19 cellular contexts compared by ENCODE assay signal in the genomic region with DNA sequence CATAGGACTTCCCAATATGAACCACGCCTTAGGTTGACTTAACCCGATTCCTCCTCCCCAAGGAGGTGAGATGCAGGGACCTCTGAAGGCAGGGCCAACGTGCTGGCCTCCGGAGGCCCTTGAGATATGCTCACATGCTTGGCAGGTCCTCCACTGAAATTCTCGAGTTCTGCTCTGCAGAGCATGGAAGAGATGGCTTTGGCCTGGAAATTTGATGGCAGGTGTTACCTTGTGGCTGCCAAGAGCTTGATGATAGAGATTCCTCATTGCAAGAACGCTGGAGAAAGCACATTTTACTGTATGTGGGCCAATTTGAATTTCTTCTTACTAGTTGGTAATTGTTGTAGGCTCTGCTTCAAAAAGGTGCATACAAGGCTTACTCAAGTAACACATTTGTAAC.
DNase-seq lines count a peak whose midpoint lies in the region; TF ChIP-seq lines count a peak whose summit lies in the region.
"Had no signal": no experiment of that assay in that cellular context is flagged by ENCODE, and none has a peak within 500 bp of the region (broad histone marks: within the 10 kb centered on the region; RNA-seq: fewer than 3 reads in every experiment).

No MANE protein-coding gene starts in this region.

- POLR2A ChIA-PET in RWPE1 (lab: Yijun Ruan, JAX; ENCODE audit: low non-redundant PET): no interaction called here

- CTCF ChIA-PET in RWPE1 (lab: Yijun Ruan, JAX): no interaction called here

- in situ Hi-C loops in G401 (cut with HindIII; ENCODE audit: low sequenced_read_pairs): no loop called here

- no peak for TF ChIP-seq CTCF in RWPE1 (conservative IDR thresholded peaks at IDR 0.05; ENCODE audit: low read depth)

- DNase-seq in G401 (ENCODE audit: low spot score) (peak; percentile 96), NCI-H446 (lab: John Stamatoyannopoulos, UW) (peak; percentile 94 to 98), cerebellar nuclear complex (lab: John Stamatoyannopoulos, UW) (peak; percentile 58 to 89), superior temporal gyrus (ENCODE audit: extremely low spot score) (peak; percentile 50), RWPE1 (ENCODE audit: low spot score) (no peak), NCI-H226 (no peak)
- no peak for DNase-seq in activated CD4-positive, alpha-beta T cell treated with anti-CD3 and anti-CD28 coated beads for 4 hours
- DNase-seq: CD4-positive, CD25-positive, alpha-beta regulatory T cell; GOT3; HCEC 1CT; MM.1S; NCI-H1092; NCI-H1436; NCI-H2081; NCI-H2171 treated with DMSO at 0.1 percent for 48 hours; NCI-H510A treated with DMSO at 0.1 percent for 48 hours; NCI-H748 treated with DMSO at 0.1 percent for 48 hours; Peyer's patch; Right ventricle myocardium superior had no signal

- no peak overlapping the region for H3K27ac ChIP-seq in RWPE1
- H3K27ac ChIP-seq: Peyer's patch had no signal

Comparison
In these comparisons a context has a peak if more than half of its experiments do, and no peak if none do; other contexts are left out.
1. DNase-seq: peak in G401 (single experiment), NCI-H446 (2 of 2), cerebellar nuclear complex (2 of 2) and superior temporal gyrus (single experiment); none in RWPE1 (single experiment), activated CD4-positive, alpha-beta T cell treated with anti-CD3 and anti-CD28 coated beads for 4 hours (0 of 2) and NCI-H226 (single experiment).